In the genomic region with DNA sequence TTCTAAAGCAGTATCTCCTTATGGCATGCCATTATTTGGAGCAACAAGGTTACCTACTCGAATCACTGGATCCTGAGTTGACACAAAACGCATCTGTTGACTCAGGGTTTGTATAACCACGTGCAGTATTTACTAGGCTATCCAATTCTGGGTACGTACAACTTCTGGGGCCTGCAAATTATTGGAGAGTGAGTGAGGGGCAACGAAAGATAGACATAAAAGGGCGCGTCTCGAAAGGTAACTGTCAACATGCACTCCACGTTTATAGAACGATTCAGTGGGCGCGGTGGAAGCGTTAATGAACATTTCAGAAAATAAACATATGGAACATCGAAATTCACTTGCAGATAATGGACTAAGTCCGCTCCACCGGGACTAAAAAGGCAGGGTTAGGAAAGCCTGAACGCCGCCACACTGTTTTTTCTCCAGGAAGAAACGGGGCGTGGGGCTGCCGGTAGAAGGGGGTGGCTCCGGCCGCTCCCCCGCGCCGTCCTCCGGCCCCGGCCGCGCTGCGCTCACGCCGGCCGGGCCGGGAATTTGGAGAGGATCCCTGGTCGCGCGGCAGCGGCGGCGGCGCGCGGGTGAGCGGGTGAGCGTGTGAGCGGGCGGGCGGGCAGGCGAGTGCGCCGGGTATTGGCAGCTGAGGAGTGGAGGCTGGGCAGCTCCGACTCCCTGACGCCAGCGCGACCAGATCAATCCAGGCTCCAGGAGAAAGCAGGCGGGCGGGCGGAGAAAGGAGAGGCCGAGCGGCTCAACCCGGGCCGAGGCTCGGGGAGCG, we compare ENCODE assay signal across 8 cellular contexts. TPM values are rescaled to one million over a fixed set of nuclear protein-coding genes. Genes with fewer than 3 reads are reported as not detected.
A peak's percentile ranks its signal among the peaks of the same experiment; 100 is the strongest.
DNase-seq lines count a peak whose midpoint lies in the region; ATAC-seq and TF ChIP-seq lines count a peak whose summit lies in the region.

TSS of gene SMAD1 (plus strand) at position 690 of the 778 bp plus-strand sequence. CDS start 32,761 bp downstream, outside the sequence.

- peaks cover 10% of the 10 kb centered on the region for H3K27me3 ChIP-seq in HUES64 (ENCODE audit: insufficient read depth, low read length)
- H3K27me3 ChIP-seq in RWPE2 (ENCODE audit: insufficient read depth, poor library complexity, severe bottlenecking): no peaks in the 10 kb centered on the region
- H3K27me3 ChIP-seq in ascending aorta: no peaks in the 10 kb centered on the region
- no peaks in the 10 kb centered on the region for H3K27me3 ChIP-seq in right atrium auricular region

- H3K27ac ChIP-seq in HUES64 (ENCODE audit: low read depth, low read length) (peak within 1 kb of the TSS; percentile 78), RWPE2 (ENCODE audit: poor library complexity, severe bottlenecking) (peak within 1 kb of the TSS; percentile 76), ascending aorta (peak within 1 kb of the TSS; percentile 97), right atrium auricular region (peak within 1 kb of the TSS; percentile 94 to 95)

- H3K9me3 ChIP-seq in HUES64 (ENCODE audit: insufficient read depth, low read depth, low read length): no peaks in the 10 kb centered on the region
- no peaks in the 10 kb centered on the region for H3K9me3 ChIP-seq in RWPE2 (ENCODE audit: severe bottlenecking)
- H3K9me3 ChIP-seq in ascending aorta: no peaks in the 10 kb centered on the region
- no peaks in the 10 kb centered on the region for H3K9me3 ChIP-seq in right atrium auricular region

- no peak for TF ChIP-seq CTCF in RWPE2 (IDR thresholded peaks at IDR 0.05; ENCODE audit: poor library complexity, severe bottlenecking)
- no peak for TF ChIP-seq CTCF in ascending aorta (IDR thresholded peaks at IDR 0.05)
- TF ChIP-seq CTCF in right atrium auricular region (IDR thresholded peaks at IDR 0.05): no peak

- H3K4me3 ChIP-seq in HUES64 (ENCODE audit: low read length) (peak within 1 kb of the TSS; percentile 82), RWPE2 (ENCODE audit: severe bottlenecking) (peak within 1 kb of the TSS; percentile 76), ascending aorta (peak within 1 kb of the TSS; percentile 96 to 99), right atrium auricular region (peak within 1 kb of the TSS; percentile 85 to 94)

- ATAC-seq in GM21515 (IDR thresholded peaks at IDR 0.05; ENCODE audit: unreplicated experiment) (peak; percentile 38), RWPE2 (ENCODE audit: low read depth) (peak; percentile 86), HG03097 (IDR thresholded peaks at IDR 0.05; ENCODE audit: low FRiP score, unreplicated experiment) (no peak)

- intact Hi-C loops in ascending aorta (cut with DNase I): loop anchor here (5.0 to 10.0 kb wide), 4 partner anchors 136 to 456 kb away; partner anchors contain the start of genes ABCE1, ANAPC10, MMAA and ZNF827
- intact Hi-C loops in posterior cingulate gyrus (cut with DNase I): loop anchor here (5.0 kb wide), 3 partner anchors 41 to 299 kb away; partner anchors contain the start of gene OTUD4

- 1% methylated on average over 65 of the region's 65 CpGs for WGBS in HUES64

- no peaks in the 10 kb centered on the region for H3K36me3 ChIP-seq in HUES64 (ENCODE audit: insufficient read depth, low read length)
- no peaks in the 10 kb centered on the region; the same call in 1 of the 2 replicates for H3K36me3 ChIP-seq in RWPE2 (ENCODE audit: low read depth)
- H3K36me3 ChIP-seq in ascending aorta: no peaks in the 10 kb centered on the region
- no peaks in the 10 kb centered on the region for H3K36me3 ChIP-seq in right atrium auricular region

- H3K4me1 ChIP-seq in HUES64 (ENCODE audit: insufficient read depth, low read length) (peaks cover 17% of the 10 kb centered on the region), RWPE2 (ENCODE audit: insufficient read depth, poor library complexity, severe bottlenecking) (peaks cover 5% of the 10 kb centered on the region), ascending aorta (no peaks in the 10 kb centered on the region), right atrium auricular region (peaks cover 0 to 22% of the 10 kb centered on the region in 2 donors)

- H3K9ac ChIP-seq in HUES64 (ENCODE audit: low read depth, low read length): peak within 1 kb of the TSS; percentile 94

- DNase-seq in DMS53 (lab: John Stamatoyannopoulos, UW) (peak; percentile 89), RWPE2 (ENCODE audit: low spot score) (peak; percentile 82), ascending aorta (ENCODE audit: low spot score in 2 of 2) (peak in 1 of 2 donors; percentile 89), right atrium auricular region (ENCODE audit: low spot score) (peak; percentile 70), posterior cingulate gyrus (peak; percentile 74 to 97 (median 84))

RNA-seq across cellular contexts. Expression of gene SMAD1, which starts in this region (rescaled TPM):
- 19.0 TPM for polyA plus RNA-seq in HUES64 (2013, experiment 1 of 2)
- 17.8 TPM for polyA plus RNA-seq in HUES64 (2013, experiment 2 of 2)
- total RNA-seq in ascending aorta (20.1 TPM), right atrium auricular region (10 to 100 TPM; 12.5 to 13.9 TPM)
